Comparison of ENCODE assay signal across 28 cellular contexts in the genomic region with DNA sequence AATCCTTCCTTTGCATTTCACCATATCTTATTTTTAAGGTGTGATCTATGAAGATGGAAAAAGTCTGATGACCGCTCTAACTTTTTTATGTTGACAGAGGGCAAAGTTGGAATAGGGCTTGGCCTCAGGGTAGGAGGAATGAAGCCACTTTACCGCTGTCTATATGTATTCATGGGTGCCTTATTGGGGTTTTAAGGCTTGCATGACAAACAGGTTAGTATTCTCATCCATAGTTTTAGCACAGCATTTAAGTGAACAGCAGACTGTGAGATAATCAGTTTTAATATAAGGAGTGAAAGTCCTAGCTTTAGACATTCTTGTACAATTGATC.
"Had no signal": no experiment of that assay in that cellular context is flagged by ENCODE, and none has a peak within 500 bp of the region (broad histone marks: within the 10 kb centered on the region; RNA-seq: fewer than 3 reads in every experiment).

No MANE protein-coding gene starts in this region.

- DNase-seq: naive thymus-derived CD8-positive, alpha-beta T cell; occipital lobe; ovary; posterior cingulate gyrus; right lobe of liver; sigmoid colon; small intestine; stimulated activated CD4-positive, alpha-beta T cell treated with anti-CD3 and anti-CD28 coated beads, Interleukin-15, amount 100 ng/mL, for 24 hours; stimulated activated CD4-positive, alpha-beta T cell treated with anti-CD3 and anti-CD28 coated beads, Interleukin-2, amount 100 ng/mL, for 24 hours; stimulated activated CD4-positive, alpha-beta T cell treated with anti-CD3 and anti-CD28 coated beads, Interleukin-2, amount 100 ng/mL, for 48 hours; stimulated activated CD4-positive, alpha-beta T cell treated with anti-CD3 and anti-CD28 coated beads, Interleukin-4, amount 100 ng/mL, for 24 hours; stimulated activated naive B cell treated with anti-CD40 and anti-IgM and Interleukin-4, amounts not matched to agents 10 μg/mL and 1 μg/mL and 100 μg/mL, for 72 hours; stimulated activated naive CD4-positive, alpha-beta T cell treated with Interleukin-2 at 50 U/mL for 16 hours; stomach; thyroid gland; trophoblast cell had no signal

- H3K4me1 Mint-ChIP-seq: neural progenitor cell; stimulated activated effector memory CD8-positive, alpha-beta T cell treated with anti-CD3 and anti-CD28 coated beads, Interleukin-12 subunit alpha, Interleukin-12 subunit beta, amount 100 ng/mL, for 72 hours had no signal

- H3K36me3 Mint-ChIP-seq: naive thymus-derived CD8-positive, alpha-beta T cell; natural killer cell treated with Interleukin-12 subunit alpha and Interleukin-12 subunit beta and Interleukin-15 and Interleukin-18, amount 100 ng/mL, for 72 hours; neural progenitor cell; stimulated activated effector memory CD8-positive, alpha-beta T cell treated with anti-CD3 and anti-CD28 coated beads, Interleukin-12 subunit alpha, Interleukin-12 subunit beta, amount 100 ng/mL, for 72 hours; stimulated activated naive B cell treated with anti-CD40 and anti-IgM and Interleukin-4, amounts not matched to agents 10 μg/mL and 1 μg/mL and 100 μg/mL, for 72 hours had no signal

- H3K27me3 Mint-ChIP-seq: naive thymus-derived CD8-positive, alpha-beta T cell; stimulated activated naive B cell treated with anti-CD40 and anti-IgM and Interleukin-4, amounts not matched to agents 10 μg/mL and 1 μg/mL and 100 μg/mL, for 72 hours; stimulated activated naive CD8-positive, alpha-beta T cell treated with anti-CD3 and anti-CD28 coated beads, Interleukin-15, Interleukin-2, amounts not matched to agents 100 ng/mL and 50 ng/mL, for 24 hours had no signal

- H3K79me2 ChIP-seq: parathyroid adenoma had no signal

- H3K4me1 ChIP-seq: neural progenitor cell, parathyroid adenoma, psoas muscle, right lobe of liver, sigmoid colon, stomach, thyroid gland, upper lobe of left lung, vagina had no signal

- ATAC-seq: naive thymus-derived CD8-positive, alpha-beta T cell; stimulated activated effector memory CD8-positive, alpha-beta T cell treated with anti-CD3 and anti-CD28 coated beads, Interleukin-12 subunit alpha, Interleukin-12 subunit beta, amount 100 ng/mL, for 72 hours; stimulated activated naive B cell treated with anti-CD40 and anti-IgM and Interleukin-4, amounts not matched to agents 10 μg/mL and 1 μg/mL and 100 μg/mL, for 72 hours had no signal

- H3K27ac Mint-ChIP-seq: naive thymus-derived CD8-positive, alpha-beta T cell; natural killer cell treated with Interleukin-12 subunit alpha and Interleukin-12 subunit beta and Interleukin-15 and Interleukin-18, amount 100 ng/mL, for 72 hours; progenitor cell of endocrine pancreas; stimulated activated effector memory CD8-positive, alpha-beta T cell treated with anti-CD3 and anti-CD28 coated beads, Interleukin-12 subunit alpha, Interleukin-12 subunit beta, amount 100 ng/mL, for 72 hours; stimulated activated naive B cell treated with anti-CD40 and anti-IgM and Interleukin-4, amounts not matched to agents 10 μg/mL and 1 μg/mL and 100 μg/mL, for 72 hours; stimulated activated naive CD8-positive, alpha-beta T cell treated with anti-CD3 and anti-CD28 coated beads, Interleukin-15, Interleukin-2, amounts not matched to agents 100 ng/mL and 50 ng/mL, for 24 hours had no signal

- H3K27me3 ChIP-seq: neural progenitor cell, ovary, right lobe of liver, sigmoid colon, stomach, thyroid gland, tibial nerve, upper lobe of left lung, vagina had no signal

- FAIRE-seq: small intestine, urothelium cell line had no signal

- H3K9me3 ChIP-seq: ovary, psoas muscle, right lobe of liver, sigmoid colon, stomach, thoracic aorta, thyroid gland, tibial nerve, upper lobe of left lung, vagina had no signal

- H2AFZ ChIP-seq: neural progenitor cell, parathyroid adenoma had no signal

- H3K4me3 Mint-ChIP-seq: naive thymus-derived CD8-positive, alpha-beta T cell; natural killer cell treated with Interleukin-12 subunit alpha and Interleukin-12 subunit beta and Interleukin-15 and Interleukin-18, amount 100 ng/mL, for 72 hours; neural progenitor cell; stimulated activated effector memory CD8-positive, alpha-beta T cell treated with anti-CD3 and anti-CD28 coated beads, Interleukin-12 subunit alpha, Interleukin-12 subunit beta, amount 100 ng/mL, for 72 hours; stimulated activated naive B cell treated with anti-CD40 and anti-IgM and Interleukin-4, amounts not matched to agents 10 μg/mL and 1 μg/mL and 100 μg/mL, for 72 hours; stimulated activated naive CD8-positive, alpha-beta T cell treated with anti-CD3 and anti-CD28 coated beads, Interleukin-15, Interleukin-2, amounts not matched to agents 100 ng/mL and 50 ng/mL, for 24 hours had no signal

- H3K36me3 ChIP-seq: neural progenitor cell, ovary, right lobe of liver, sigmoid colon, stomach, thoracic aorta, thyroid gland, tibial nerve, upper lobe of left lung, vagina had no signal

- H3K9me3 Mint-ChIP-seq: naive thymus-derived CD8-positive, alpha-beta T cell; natural killer cell treated with Interleukin-12 subunit alpha and Interleukin-12 subunit beta and Interleukin-15 and Interleukin-18, amount 100 ng/mL, for 72 hours; neural progenitor cell; stimulated activated effector memory CD8-positive, alpha-beta T cell treated with anti-CD3 and anti-CD28 coated beads, Interleukin-12 subunit alpha, Interleukin-12 subunit beta, amount 100 ng/mL, for 72 hours; stimulated activated naive B cell treated with anti-CD40 and anti-IgM and Interleukin-4, amounts not matched to agents 10 μg/mL and 1 μg/mL and 100 μg/mL, for 72 hours; stimulated activated naive CD8-positive, alpha-beta T cell treated with anti-CD3 and anti-CD28 coated beads, Interleukin-15, Interleukin-2, amounts not matched to agents 100 ng/mL and 50 ng/mL, for 24 hours had no signal

- H3K9ac ChIP-seq: neural progenitor cell, parathyroid adenoma had no signal

- H3K4me2 ChIP-seq: neural progenitor cell had no signal

- H3K4me3 ChIP-seq: neural progenitor cell, ovary, psoas muscle, right lobe of liver, sigmoid colon, stomach, thoracic aorta, thyroid gland, tibial nerve, upper lobe of left lung, vagina had no signal

- H3K27ac ChIP-seq: neural progenitor cell, ovary, parathyroid adenoma, psoas muscle, right lobe of liver, sigmoid colon, stomach, thoracic aorta, thyroid gland, upper lobe of left lung, vagina had no signal
